27 cellular contexts compared by ENCODE assay signal in genomic region chr2:36807223-36807886, GRCh38.
DNase-seq lines count a peak whose midpoint lies in the region; ATAC-seq and TF ChIP-seq lines count a peak whose summit lies in the region.
"Had no signal": no experiment of that assay in that cellular context is flagged by ENCODE, and none has a peak within 500 bp of the region (broad histone marks: within the 10 kb centered on the region; RNA-seq: fewer than 3 reads in every experiment).

No MANE protein-coding gene starts in this region.

- H3K4me1 ChIP-seq in A673 (ENCODE audit: insufficient read depth, low read length, poor library complexity, severe bottlenecking): no peaks in the 10 kb centered on the region
- H3K4me1 ChIP-seq in colonic mucosa: no peaks in the 10 kb centered on the region
- H3K4me1 ChIP-seq in mucosa of stomach (ENCODE audit: control insufficient read depth, insufficient read depth, low read length): peaks cover 26% of the 10 kb centered on the region
- H3K4me1 ChIP-seq in tibial nerve: no peaks in the 10 kb centered on the region
- no peaks in the 10 kb centered on the region for H3K4me1 ChIP-seq in OCI-LY7 (ENCODE audit: insufficient read depth, low read length, poor library complexity, severe bottlenecking)
- H3K4me1 ChIP-seq: HAP-1, Peyer's patch, SJSA1, upper lobe of right lung had no signal

- no peaks in the 10 kb centered on the region for H3K9me3 ChIP-seq in A673 (ENCODE audit: low read depth, low read length, poor library complexity, severe bottlenecking)
- no peaks in the 10 kb centered on the region for H3K9me3 ChIP-seq in colonic mucosa
- H3K9me3 ChIP-seq in mucosa of stomach (ENCODE audit: control insufficient read depth, low read length): no peaks in the 10 kb centered on the region
- peaks cover 0 to 11% (median 0%) of the 10 kb centered on the region in 4 donors for H3K9me3 ChIP-seq in tibial nerve
- H3K9me3 ChIP-seq in OCI-LY7 (ENCODE audit: low read length): no peaks in the 10 kb centered on the region
- H3K9me3 ChIP-seq: HAP-1, Peyer's patch, SJSA1, upper lobe of right lung had no signal

- DNase-seq in A673 (ENCODE audit: low spot score): peak; percentile 7
- peak; percentile 7 for DNase-seq in COR-L47 (lab: John Stamatoyannopoulos, UW)
- peak; percentile 61 for DNase-seq in colonic mucosa
- DNase-seq in tibial nerve (ENCODE audit: low spot score in 2 of 2): no peak
- no peak for DNase-seq in OCI-LY7 (ENCODE audit: low spot score)
- DNase-seq: activated CD4-positive, CD25-positive, alpha-beta regulatory T cell; activated gamma-delta T cell treated with Interleukin-2 at 50 U/mL for 16 hours; activated T-cell treated with anti-CD3 and anti-CD28 coated beads, Interleukin-2, amount 50 U/mL, for 4 hours; DMS79 treated with DMSO at 0.1 percent for 48 hours; dorsolateral prefrontal cortex; GDM1; hippocampal formation; MM.1S; NCI-H1105 treated with DMSO at 0.1 percent for 48 hours; NCI-H1930; NCI-H2171 treated with DMSO at 0.1 percent for 48 hours; NCI-H510A treated with DMSO at 0.1 percent for 48 hours; Peyer's patch; stimulated activated CD4-positive, alpha-beta T cell treated with anti-CD3 and anti-CD28 coated beads, Interleukin-15, amount 100 ng/mL, for 24 hours; stimulated activated CD4-positive, alpha-beta T cell treated with anti-CD3 and anti-CD28 coated beads, Interleukin-4, amount 100 ng/mL, for 4 hours; upper lobe of right lung had no signal

- H4K20me1 ChIP-seq in OCI-LY7 (ENCODE audit: insufficient read depth, low read length): no peaks in the 10 kb centered on the region

- TF ChIP-seq EP300 in tibial nerve (IDR thresholded peaks at IDR 0.05): no peak

- POLR2A ChIA-PET in A673 (lab: Charles Lee; ENCODE audit: low non-redundant PET): no interaction called here
- POLR2A ChIA-PET in OCI-LY7 (lab: Charles Lee): interaction anchor here (0.5 to 1.6 kb wide), 2 partner anchors 12 to 97 kb away, joined by 4 to 5 read pairs; no protein-coding TSS in a partner anchor

- no peaks in the 10 kb centered on the region for H3K36me3 ChIP-seq in A673 (ENCODE audit: insufficient read depth, low read length, poor library complexity, severe bottlenecking)
- no peaks in the 10 kb centered on the region for H3K36me3 ChIP-seq in colonic mucosa
- no peaks in the 10 kb centered on the region for H3K36me3 ChIP-seq in mucosa of stomach (ENCODE audit: control insufficient read depth, insufficient read depth, low read length)
- peaks cover 0 to 44% (median 0%) of the 10 kb centered on the region in 3 donors for H3K36me3 ChIP-seq in tibial nerve
- no peaks in the 10 kb centered on the region for H3K36me3 ChIP-seq in OCI-LY7 (ENCODE audit: insufficient read depth, low read length)
- H3K36me3 ChIP-seq: HAP-1, Peyer's patch, SJSA1, upper lobe of right lung had no signal

- intact Hi-C loops in A673 (cut with micrococcal nuclease; ENCODE audit: unreplicated experiment): no loop called here
- intact Hi-C loops in colonic mucosa (cut with DNase I): no loop called here
- intact Hi-C loops in OCI-LY7 (cut with micrococcal nuclease; ENCODE audit: unreplicated experiment): no loop called here

- BruUV-seq in A673 (replicated peaks; lab: Mats Ljungman, UMichigan) (no TSS peak), OCI-LY7 (replicated peaks; lab: Mats Ljungman, UMichigan) (no TSS peak)

- H3K4me2 ChIP-seq in OCI-LY7 (ENCODE audit: low read length): no peak overlapping the region
- H3K4me2 ChIP-seq: KMS-11 had no signal

- H3K27ac ChIP-seq in A673 (ENCODE audit: low read depth, low read length, poor library complexity, severe bottlenecking) (no peak overlapping the region), colonic mucosa (peak overlapping the region; percentile 69), tibial nerve (peak overlapping the region in 1 of 4 donors; percentile 9), OCI-LY7 (ENCODE audit: low read depth, low read length, poor library complexity, severe bottlenecking) (no peak overlapping the region)
- H3K27ac ChIP-seq: dorsolateral prefrontal cortex, HL-60, KMS-11, SJSA1, upper lobe of right lung had no signal

- no peak overlapping the region for H2AFZ ChIP-seq in OCI-LY7 (ENCODE audit: low read length)

- H3K27me3 ChIP-seq in A673 (replicated peaks; ENCODE audit: insufficient read depth, low read depth, low read length, poor library complexity) (no peaks in the 10 kb centered on the region), colonic mucosa (no peaks in the 10 kb centered on the region), mucosa of stomach (ENCODE audit: control insufficient read depth, insufficient read depth, low read length) (no peaks in the 10 kb centered on the region), tibial nerve (no peaks in the 10 kb centered on the region)
- H3K27me3 ChIP-seq: dorsolateral prefrontal cortex, Peyer's patch, SJSA1, upper lobe of right lung had no signal

- no peak for TF ChIP-seq CTCF in A673 (conservative IDR thresholded peaks at IDR 0.05; ENCODE audit: low read depth, low read length)
- TF ChIP-seq CTCF in colonic mucosa (IDR thresholded peaks at IDR 0.05): no peak
- no peak for TF ChIP-seq CTCF in tibial nerve (IDR thresholded peaks at IDR 0.05)
- TF ChIP-seq CTCF in OCI-LY7 (conservative IDR thresholded peaks at IDR 0.05; ENCODE audit: low read length): no peak

- TF ChIP-seq POLR2A in tibial nerve (IDR thresholded peaks at IDR 0.05): no peak

- CTCF ChIA-PET in A673 (lab: Charles Lee): no interaction called here
- CTCF ChIA-PET in OCI-LY7 (lab: Charles Lee; ENCODE audit: unreplicated experiment): no interaction called here

- H3K4me3 ChIP-seq in A673 (ENCODE audit: low read depth, low read length, poor library complexity, severe bottlenecking) (no peak overlapping the region), colonic mucosa (no peak overlapping the region), mucosa of stomach (ENCODE audit: low read length) (peak overlapping the region; percentile 16), tibial nerve (no peak overlapping the region), OCI-LY7 (ENCODE audit: low read depth, low read length, poor library complexity, severe bottlenecking) (no peak overlapping the region)
- H3K4me3 ChIP-seq: dorsolateral prefrontal cortex, HAP-1, SJSA1, upper lobe of right lung had no signal

- no peak for ATAC-seq in HG02623 (IDR thresholded peaks at IDR 0.05; ENCODE audit: unreplicated experiment)
- ATAC-seq: activated T-cell treated with anti-CD3 and anti-CD28 coated beads, Interleukin-2, amount 50 U/mL, for 4 hours; upper lobe of right lung had no signal

- H3K79me2 ChIP-seq in OCI-LY7 (ENCODE audit: insufficient read depth, low read depth, low read length): no peaks in the 10 kb centered on the region

- H3K9me2 ChIP-seq in OCI-LY7 (ENCODE audit: insufficient read depth, low read length): no peaks in the 10 kb centered on the region

- WGBS in tibial nerve, 2 donors: 75 to 78% methylated on average over 5 of the region's 5 CpGs

- H3K9ac ChIP-seq in colonic mucosa (ENCODE audit: low read depth in 2 of 2, low read length in 2 of 2) (peak overlapping the region in 1 of 2 donors; percentile 19), mucosa of stomach (ENCODE audit: low read length) (peak overlapping the region; percentile 26)
- H3K9ac ChIP-seq: KMS-11 had no signal

Comparison
In these comparisons a context has a peak if more than half of its experiments do, and no peak if none do; other contexts are left out.
1. DNase-seq: peak in A673 (single experiment), COR-L47 (single experiment) and colonic mucosa (single experiment); none in tibial nerve (0 of 2) and OCI-LY7 (single experiment).